Comparison of ENCODE assay signal across 18 cellular contexts in genomic region chr4:39823193-39823592, GRCh38.
DNase-seq lines count a peak whose midpoint lies in the region; ATAC-seq lines count a peak whose summit lies in the region.
"Had no signal": no experiment of that assay in that cellular context is flagged by ENCODE, and none has a peak within 500 bp of the region (broad histone marks: within the 10 kb centered on the region; RNA-seq: fewer than 3 reads in every experiment).

No MANE protein-coding gene starts in this region.

- peak; percentile 41 for ATAC-seq in Right ventricle myocardium superior (ENCODE audit: poor library complexity)
- ATAC-seq in HG02981 (IDR thresholded peaks at IDR 0.05; ENCODE audit: unreplicated experiment): no peak
- no peak for ATAC-seq in activated T-cell treated with anti-CD3 and anti-CD28 coated beads, Interleukin-2, amount 50 U/mL, for 4 hours
- ATAC-seq: PC-3 had no signal

- intact Hi-C loops in Right ventricle myocardium superior (cut with DNase I): no loop called here
- intact Hi-C loops in cardiac septum (cut with DNase I): no loop called here

- H3K27me3 Mint-ChIP-seq in activated T-cell treated with anti-CD3 and anti-CD28 coated beads, Interleukin-2, amount 50 U/mL, for 4 hours (ENCODE audit: low read depth): no peaks in the 10 kb centered on the region
- H3K27me3 Mint-ChIP-seq: CD8-positive, alpha-beta memory T cell had no signal

- H3K9me3 Mint-ChIP-seq in activated T-cell treated with anti-CD3 and anti-CD28 coated beads, Interleukin-2, amount 50 U/mL, for 4 hours: no peaks in the 10 kb centered on the region
- H3K9me3 Mint-ChIP-seq: CD8-positive, alpha-beta memory T cell; H9 had no signal

- H3K27ac ChIP-seq in SK-N-MC: peak overlapping the region; percentile 95

- peak overlapping the region; percentile 37 for H3K4me3 ChIP-seq in SK-N-MC

- no peaks in the 10 kb centered on the region for H3K9me3 ChIP-seq in SK-N-MC (ENCODE audit: low read depth, low read length)

- H3K9ac ChIP-seq in SK-N-MC (ENCODE audit: insufficient read length): peak overlapping the region; percentile 68

- H3K36me3 ChIP-seq in SK-N-MC (ENCODE audit: insufficient read depth, low read length): peaks cover 31% of the 10 kb centered on the region

- H3K4me3 Mint-ChIP-seq in activated T-cell treated with anti-CD3 and anti-CD28 coated beads, Interleukin-2, amount 50 U/mL, for 4 hours: no peak overlapping the region
- H3K4me3 Mint-ChIP-seq: CD8-positive, alpha-beta memory T cell; H9 had no signal

- no peaks in the 10 kb centered on the region for H3K4me1 Mint-ChIP-seq in activated T-cell treated with anti-CD3 and anti-CD28 coated beads, Interleukin-2, amount 50 U/mL, for 4 hours (ENCODE audit: low read depth)
- H3K4me1 Mint-ChIP-seq: CD8-positive, alpha-beta memory T cell had no signal

- peaks cover 16% of the 10 kb centered on the region for H3K36me3 Mint-ChIP-seq in activated T-cell treated with anti-CD3 and anti-CD28 coated beads, Interleukin-2, amount 50 U/mL, for 4 hours (ENCODE audit: insufficient read depth)

- no peak for DNase-seq in Right ventricle myocardium superior
- DNase-seq in cardiac septum (ENCODE audit: low spot score): no peak
- peak; percentile 50 for DNase-seq in SK-N-MC (ENCODE audit: low read depth, low spot score)
- DNase-seq in fibroblast of peridontal ligament (ENCODE audit: extremely low read depth): peak; percentile 87
- no peak for DNase-seq in NCI-H187 (lab: John Stamatoyannopoulos, UW)
- no peak for DNase-seq in DMS79 treated with DMSO at 0.1 percent for 48 hours (lab: John Stamatoyannopoulos, UW)
- DNase-seq in activated T-cell treated with anti-CD3 and anti-CD28 coated beads, Interleukin-2, amount 50 U/mL, for 4 hours: no peak
- DNase-seq: activated CD4-positive, CD25-positive, alpha-beta regulatory T cell; CD8-positive, alpha-beta memory T cell; GF-D8; H9; kidney; NCI-H2227 treated with DMSO at 0.1 percent for 48 hours; PC-3; stimulated activated CD4-positive, alpha-beta T cell treated with anti-CD3 and anti-CD28 coated beads, Interleukin-4, amount 100 ng/mL, for 1 hour; stimulated activated naive CD4-positive, alpha-beta T cell; SW 1271 had no signal

Comparison
In these comparisons a context has a peak if more than half of its experiments do, and no peak if none do; other contexts are left out.
1. DNase-seq: peak in SK-N-MC (single experiment) and fibroblast of peridontal ligament (single experiment); none in Right ventricle myocardium superior (single experiment), cardiac septum (single experiment), NCI-H187 (0 of 2), DMS79 treated with DMSO at 0.1 percent for 48 hours (single experiment) and activated T-cell treated with anti-CD3 and anti-CD28 coated beads, Interleukin-2, amount 50 U/mL, for 4 hours (single experiment).